18 cellular contexts compared by ENCODE assay signal in the genomic region with DNA sequence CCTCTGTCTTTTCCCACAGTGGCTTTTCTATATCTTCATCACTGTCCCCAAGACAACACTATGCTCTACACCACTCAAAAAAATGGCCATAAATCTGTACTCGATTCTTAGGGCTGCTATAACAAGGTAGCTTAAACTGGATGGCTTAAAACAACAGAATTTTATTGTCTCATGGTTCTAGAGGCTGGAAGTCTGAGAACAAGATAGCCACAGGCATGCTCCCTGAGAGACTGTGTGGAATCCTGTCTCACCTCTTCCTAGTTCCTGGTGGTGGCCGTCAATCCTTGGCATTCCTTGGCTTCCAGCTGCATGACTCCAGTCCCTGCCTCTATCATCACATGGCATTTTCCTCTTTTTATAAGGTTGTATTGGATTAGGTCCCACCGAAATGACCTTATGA.
DNase-seq lines count a peak whose midpoint lies in the region; ATAC-seq and TF ChIP-seq lines count a peak whose summit lies in the region.
"Had no signal": no experiment of that assay in that cellular context is flagged by ENCODE, and none has a peak within 500 bp of the region (broad histone marks: within the 10 kb centered on the region; RNA-seq: fewer than 3 reads in every experiment).

No MANE protein-coding gene starts in this region.

- no peaks in the 10 kb centered on the region for H3K36me3 ChIP-seq in esophagus muscularis mucosa
- no peaks in the 10 kb centered on the region for H3K36me3 ChIP-seq in CD8-positive, alpha-beta T cell (ENCODE audit: insufficient read depth, low read length)

- no peaks in the 10 kb centered on the region for H3K9me3 Mint-ChIP-seq in CD8-positive, alpha-beta T cell
- H3K9me3 Mint-ChIP-seq in activated CD4-positive, alpha-beta T cell treated with anti-CD3 and anti-CD28 coated beads, Interleukin-2, amount 10 ng/mL, durations not matched to agents 7 days and 5 days: no peaks in the 10 kb centered on the region
- H3K9me3 Mint-ChIP-seq: activated T-cell treated with anti-CD3 and anti-CD28 coated beads, Interleukin-2, amount 50 U/mL, for 72 hours; natural killer cell; stimulated activated naive CD8-positive, alpha-beta T cell treated with anti-CD3 and anti-CD28 coated beads, Interleukin-15, Interleukin-2, amounts not matched to agents 100 ng/mL and 50 ng/mL, for 24 hours had no signal

- TF ChIP-seq POLR2A in esophagus muscularis mucosa (IDR thresholded peaks at IDR 0.05; ENCODE audit: low read depth): no peak

- H3K4me3 ChIP-seq in esophagus muscularis mucosa: no peak overlapping the region
- no peak overlapping the region for H3K4me3 ChIP-seq in CD8-positive, alpha-beta T cell (ENCODE audit: low read depth, low read length)

- no peak overlapping the region for H3K27ac Mint-ChIP-seq in CD8-positive, alpha-beta T cell
- H3K27ac Mint-ChIP-seq in activated CD4-positive, alpha-beta T cell treated with anti-CD3 and anti-CD28 coated beads, Interleukin-2, amount 10 ng/mL, durations not matched to agents 7 days and 5 days: no peak overlapping the region
- H3K27ac Mint-ChIP-seq: activated T-cell treated with anti-CD3 and anti-CD28 coated beads, Interleukin-2, amount 50 U/mL, for 72 hours; natural killer cell; stimulated activated naive CD8-positive, alpha-beta T cell treated with anti-CD3 and anti-CD28 coated beads, Interleukin-15, Interleukin-2, amounts not matched to agents 100 ng/mL and 50 ng/mL, for 24 hours had no signal

- H3K9me3 ChIP-seq in esophagus muscularis mucosa: no peaks in the 10 kb centered on the region
- no peaks in the 10 kb centered on the region for H3K9me3 ChIP-seq in CD8-positive, alpha-beta T cell (ENCODE audit: low read length)

- no peak for ATAC-seq in CD8-positive, alpha-beta T cell
- ATAC-seq: activated T-cell treated with anti-CD3 and anti-CD28 coated beads, Interleukin-2, amount 50 U/mL, for 72 hours; left cardiac atrium; natural killer cell; right cardiac atrium had no signal

- H3K27me3 Mint-ChIP-seq in CD8-positive, alpha-beta T cell (ENCODE audit: low read depth): peaks cover 7% of the 10 kb centered on the region
- peaks cover 23% of the 10 kb centered on the region for H3K27me3 Mint-ChIP-seq in activated CD4-positive, alpha-beta T cell treated with anti-CD3 and anti-CD28 coated beads, Interleukin-2, amount 10 ng/mL, durations not matched to agents 7 days and 5 days

- no peak overlapping the region for H3K4me3 Mint-ChIP-seq in CD8-positive, alpha-beta T cell
- H3K4me3 Mint-ChIP-seq in activated CD4-positive, alpha-beta T cell treated with anti-CD3 and anti-CD28 coated beads, Interleukin-2, amount 10 ng/mL, durations not matched to agents 7 days and 5 days: no peak overlapping the region
- H3K4me3 Mint-ChIP-seq: activated T-cell treated with anti-CD3 and anti-CD28 coated beads, Interleukin-2, amount 50 U/mL, for 72 hours; natural killer cell; stimulated activated naive CD8-positive, alpha-beta T cell treated with anti-CD3 and anti-CD28 coated beads, Interleukin-15, Interleukin-2, amounts not matched to agents 100 ng/mL and 50 ng/mL, for 24 hours had no signal

- H3K4me1 Mint-ChIP-seq in CD8-positive, alpha-beta T cell (ENCODE audit: low read depth): no peaks in the 10 kb centered on the region
- H3K4me1 Mint-ChIP-seq in activated CD4-positive, alpha-beta T cell treated with anti-CD3 and anti-CD28 coated beads, Interleukin-2, amount 10 ng/mL, durations not matched to agents 7 days and 5 days: no peaks in the 10 kb centered on the region
- H3K4me1 Mint-ChIP-seq: natural killer cell had no signal

- H3K36me3 Mint-ChIP-seq in CD8-positive, alpha-beta T cell: no peaks in the 10 kb centered on the region
- no peaks in the 10 kb centered on the region for H3K36me3 Mint-ChIP-seq in activated CD4-positive, alpha-beta T cell treated with anti-CD3 and anti-CD28 coated beads, Interleukin-2, amount 10 ng/mL, durations not matched to agents 7 days and 5 days (ENCODE audit: low read depth)
- H3K36me3 Mint-ChIP-seq: natural killer cell had no signal

- intact Hi-C loops in esophagus muscularis mucosa (cut with DNase I): loop anchor here (5.0 kb wide), 1 partner anchor 65 kb away; no protein-coding TSS in a partner anchor
- intact Hi-C loops in CD8-positive, alpha-beta T cell (cut with DNase I, micrococcal nuclease): no loop called here

- no peak for TF ChIP-seq EP300 in esophagus muscularis mucosa (IDR thresholded peaks at IDR 0.05)

- WGBS in esophagus muscularis mucosa: 81% methylated on average over 3 of the region's 3 CpGs

- CTCF ChIA-PET in CD8-positive, alpha-beta T cell (lab: Charles Lee): no interaction called here
- CTCF ChIA-PET in activated CD4-positive, alpha-beta T cell treated with anti-CD3 and anti-CD28 coated beads, Interleukin-2, amount 10 ng/mL, durations not matched to agents 7 days and 5 days (lab: Charles Lee): no interaction called here

- no peaks in the 10 kb centered on the region for H3K27me3 ChIP-seq in esophagus muscularis mucosa
- H3K27me3 ChIP-seq in CD8-positive, alpha-beta T cell (ENCODE audit: insufficient read depth, low read length): peaks cover 4% of the 10 kb centered on the region

- no peak for TF ChIP-seq CTCF in esophagus muscularis mucosa (IDR thresholded peaks at IDR 0.05)
- no peak for TF ChIP-seq CTCF in CD8-positive, alpha-beta T cell (IDR thresholded peaks at IDR 0.05)

- peak overlapping the region; percentile 62 to 76 (median 70) for H3K27ac ChIP-seq in esophagus muscularis mucosa (replicated peaks in 1 of 4)
- H3K27ac ChIP-seq in CD8-positive, alpha-beta T cell (ENCODE audit: low read depth, low read length): no peak overlapping the region
- H3K27ac ChIP-seq: KMS-11 had no signal

- peaks cover 17 to 74% (median 71%) of the 10 kb centered on the region in 4 donors for H3K4me1 ChIP-seq in esophagus muscularis mucosa
- no peaks in the 10 kb centered on the region for H3K4me1 ChIP-seq in CD8-positive, alpha-beta T cell (ENCODE audit: insufficient read depth, low read length)

- peak; percentile 91 for DNase-seq in EL
- peak; percentile 94 for DNase-seq in M059J (ENCODE audit: low read depth)
- no peak for DNase-seq in esophagus muscularis mucosa (ENCODE audit: extremely low spot score)
- peak; percentile 77 for DNase-seq in renal cortical epithelial cell (ENCODE audit: low read depth)
- no peak for DNase-seq in CD8-positive, alpha-beta T cell
- DNase-seq in activated CD4-positive, alpha-beta T cell treated with anti-CD3 and anti-CD28 coated beads, Interleukin-2, amount 10 ng/mL, durations not matched to agents 7 days and 5 days: no peak
- DNase-seq in NCI-H524 treated with DMSO at 0.1 percent for 48 hours (lab: John Stamatoyannopoulos, UW): no peak
- no peak for DNase-seq in mesenteric fat pad (ENCODE audit: low spot score)
- DNase-seq: activated CD4-positive, alpha-beta T cell treated with anti-CD3 and anti-CD28 coated beads, Interleukin-2, amount 50 U/mL, for 4 hours; activated T-cell treated with anti-CD3 and anti-CD28 coated beads, Interleukin-2, amount 50 U/mL, for 72 hours; effector memory CD4-positive, alpha-beta T cell; left cardiac atrium; natural killer cell; NCI-H187; NCI-H526 treated with DMSO at 0.1 percent for 48 hours; right cardiac atrium had no signal

- POLR2A ChIA-PET in CD8-positive, alpha-beta T cell (lab: Charles Lee): no interaction called here
- POLR2A ChIA-PET in activated CD4-positive, alpha-beta T cell treated with anti-CD3 and anti-CD28 coated beads, Interleukin-2, amount 10 ng/mL, durations not matched to agents 7 days and 5 days (lab: Charles Lee): no interaction called here

Comparison
In these comparisons a context has a peak if more than half of its experiments do, and no peak if none do; other contexts are left out.
1. DNase-seq: peak in EL (single experiment), M059J (single experiment) and renal cortical epithelial cell (single experiment); none in esophagus muscularis mucosa (single experiment), CD8-positive, alpha-beta T cell (0 of 7), activated CD4-positive, alpha-beta T cell treated with anti-CD3 and anti-CD28 coated beads, Interleukin-2, amount 10 ng/mL, durations not matched to agents 7 days and 5 days (single experiment), NCI-H524 treated with DMSO at 0.1 percent for 48 hours (single experiment) and mesenteric fat pad (single experiment).